In genomic region chr2:240420206-240420899, GRCh38 we compare ENCODE assay signal across 25 cellular contexts. TPM values are rescaled to one million over a fixed set of nuclear protein-coding genes. Genes with fewer than 3 reads are reported as not detected.
DNase-seq lines count a peak whose midpoint lies in the region; ATAC-seq and TF ChIP-seq lines count a peak whose summit lies in the region.
"Had no signal": no experiment of that assay in that cellular context is flagged by ENCODE, and none has a peak within 500 bp of the region (broad histone marks: within the 10 kb centered on the region; RNA-seq: fewer than 3 reads in every experiment).

No MANE protein-coding gene starts in this region.

- H3K27ac Mint-ChIP-seq in natural killer cell: no peak overlapping the region
- H3K27ac Mint-ChIP-seq: activated CD4-positive, alpha-beta T cell treated with anti-CD3 and anti-CD28 coated beads, Interleukin-2, amount 10 ng/mL, durations not matched to agents 7 days and 5 days; activated T-helper 17 cell treated with anti-CD3 and anti-CD28 coated beads, Interleukin-2, amount 50 U/mL, for 72 hours; dendritic cell treated with granulocyte-macrophage colony-stimulating factor and Interleukin-4, amounts not matched to agents 40 ng/mL and 50 ng/mL, for 4 days; immature natural killer cell; naive thymus-derived CD8-positive, alpha-beta T cell; stimulated activated naive B cell treated with anti-CD40 and anti-IgM and Interleukin-4, amounts not matched to agents 10 μg/mL and 1 μg/mL and 100 μg/mL, for 72 hours had no signal

- peaks cover 0 to 15% (median 11%) of the 10 kb centered on the region in 3 donors for H3K9me3 ChIP-seq in tibial artery

- ATAC-seq in natural killer cell: no peak
- ATAC-seq: activated T-helper 17 cell treated with anti-CD3 and anti-CD28 coated beads, Interleukin-2, amount 50 U/mL, for 72 hours; gastroesophageal sphincter; naive thymus-derived CD8-positive, alpha-beta T cell; stimulated activated naive B cell treated with anti-CD40 and anti-IgM and Interleukin-4, amounts not matched to agents 10 μg/mL and 1 μg/mL and 100 μg/mL, for 72 hours had no signal

- no peaks in the 10 kb centered on the region for H3K27me3 Mint-ChIP-seq in natural killer cell (ENCODE audit: low read depth in 2 of 2)
- H3K27me3 Mint-ChIP-seq: activated CD4-positive, alpha-beta T cell treated with anti-CD3 and anti-CD28 coated beads, Interleukin-2, amount 10 ng/mL, durations not matched to agents 7 days and 5 days; activated T-helper 17 cell treated with anti-CD3 and anti-CD28 coated beads, Interleukin-2, amount 50 U/mL, for 72 hours had no signal

- H3K4me3 Mint-ChIP-seq in natural killer cell: no peak overlapping the region
- H3K4me3 Mint-ChIP-seq: activated CD4-positive, alpha-beta T cell treated with anti-CD3 and anti-CD28 coated beads, Interleukin-2, amount 10 ng/mL, durations not matched to agents 7 days and 5 days; activated T-helper 17 cell treated with anti-CD3 and anti-CD28 coated beads, Interleukin-2, amount 50 U/mL, for 72 hours; dendritic cell treated with granulocyte-macrophage colony-stimulating factor and Interleukin-4, amounts not matched to agents 40 ng/mL and 50 ng/mL, for 4 days; immature natural killer cell; naive thymus-derived CD8-positive, alpha-beta T cell; stimulated activated naive B cell treated with anti-CD40 and anti-IgM and Interleukin-4, amounts not matched to agents 10 μg/mL and 1 μg/mL and 100 μg/mL, for 72 hours had no signal

- TF ChIP-seq CTCF in coronary artery (IDR thresholded peaks at IDR 0.05) (no peak), natural killer cell (IDR thresholded peaks at IDR 0.05) (no peak), tibial artery (IDR thresholded peaks at IDR 0.05) (no peak)

- no peaks in the 10 kb centered on the region for H3K4me1 ChIP-seq in tibial artery
- H3K4me1 ChIP-seq: gastroesophageal sphincter, parathyroid adenoma had no signal

- H3K4me3 ChIP-seq in coronary artery (no peak overlapping the region), tibial artery (no peak overlapping the region)
- H3K4me3 ChIP-seq: gastroesophageal sphincter, GM23248 had no signal

- H3K27ac ChIP-seq in coronary artery (no peak overlapping the region), tibial artery (no peak overlapping the region)
- H3K27ac ChIP-seq: gastroesophageal sphincter, GM23248, parathyroid adenoma had no signal

- no peaks in the 10 kb centered on the region for H3K4me1 Mint-ChIP-seq in natural killer cell
- H3K4me1 Mint-ChIP-seq: activated CD4-positive, alpha-beta T cell treated with anti-CD3 and anti-CD28 coated beads, Interleukin-2, amount 10 ng/mL, durations not matched to agents 7 days and 5 days; activated T-helper 17 cell treated with anti-CD3 and anti-CD28 coated beads, Interleukin-2, amount 50 U/mL, for 72 hours; immature natural killer cell; naive thymus-derived CD8-positive, alpha-beta T cell; stimulated activated naive B cell treated with anti-CD40 and anti-IgM and Interleukin-4, amounts not matched to agents 10 μg/mL and 1 μg/mL and 100 μg/mL, for 72 hours had no signal

- H3K9me3 Mint-ChIP-seq in natural killer cell: no peaks in the 10 kb centered on the region

- H3K36me3 Mint-ChIP-seq in natural killer cell: no peaks in the 10 kb centered on the region

- peaks cover 0 to 5% (median 0%) of the 10 kb centered on the region in 3 donors for H3K36me3 ChIP-seq in tibial artery
- H3K36me3 ChIP-seq: gastroesophageal sphincter had no signal

- intact Hi-C loops in natural killer cell (cut with micrococcal nuclease) (no loop called here), tibial artery (cut with DNase I; ENCODE audit: low total_unique reads) (no loop called here)

- H3K27me3 ChIP-seq in tibial artery: no peaks in the 10 kb centered on the region

- DNase-seq in activated naive CD4-positive, alpha-beta T cell treated with anti-CD3 and anti-CD28 coated beads, Interleukin-2, amount 50 U/mL, for 16 hours: peak; percentile 4
- no peak for DNase-seq in activated naive CD4-positive, alpha-beta T cell (lab: John Stamatoyannopoulos, UW)
- peak; percentile 43 for DNase-seq in coronary artery (ENCODE audit: low spot score)
- DNase-seq in natural killer cell: peak; percentile 8
- DNase-seq in tibial artery: peak; percentile 3 to 40
- DNase-seq in GF-D8 (lab: John Stamatoyannopoulos, UW): no peak
- DNase-seq in NCI-H510A (lab: John Stamatoyannopoulos, UW): no peak
- DNase-seq: ACHN; activated CD4-positive, alpha-beta T cell treated with anti-CD3 and anti-CD28 coated beads, Interleukin-2, amount 10 ng/mL, durations not matched to agents 7 days and 5 days; caudate nucleus; GM23248; hypothalamus; immature natural killer cell; Kasumi-1; MV-4-11; NCI-H1436 treated with DMSO at 0.1 percent for 48 hours; NCI-H446 treated with DMSO at 0.1 percent for 48 hours; stimulated activated CD4-positive, alpha-beta T cell treated with anti-CD3 and anti-CD28 coated beads, Interleukin-12 subunit alpha, Interleukin-12 subunit beta, amount 100 ng/mL, for 4 hours; stimulated activated CD4-positive, alpha-beta T cell treated with anti-CD3 and anti-CD28 coated beads, Interleukin-4, amount 100 ng/mL, for 4 hours; stimulated activated naive B cell treated with anti-CD40 and anti-IgM and Interleukin-4, amounts not matched to agents 10 μg/mL and 1 μg/mL and 100 μg/mL, for 72 hours had no signal

RNA-seq across cellular contexts. Expression of gene GPC1, which starts 15.1 kb away (rescaled TPM):
- 1 to 10 TPM in 1 of 3 donors, under 1 TPM in 2; 0.79 to 1.4 (median 0.94) TPM for total RNA-seq in natural killer cell

Comparison
In these comparisons a context has a peak if more than half of its experiments do, and no peak if none do; other contexts are left out.
1. DNase-seq: peak in activated naive CD4-positive, alpha-beta T cell treated with anti-CD3 and anti-CD28 coated beads, Interleukin-2, amount 50 U/mL, for 16 hours (single experiment), coronary artery (single experiment), natural killer cell (single experiment) and tibial artery (2 of 2); none in activated naive CD4-positive, alpha-beta T cell (0 of 4), GF-D8 (single experiment) and NCI-H510A (single experiment).